Comparison of ENCODE assay signal across 17 cellular contexts in the genomic region with DNA sequence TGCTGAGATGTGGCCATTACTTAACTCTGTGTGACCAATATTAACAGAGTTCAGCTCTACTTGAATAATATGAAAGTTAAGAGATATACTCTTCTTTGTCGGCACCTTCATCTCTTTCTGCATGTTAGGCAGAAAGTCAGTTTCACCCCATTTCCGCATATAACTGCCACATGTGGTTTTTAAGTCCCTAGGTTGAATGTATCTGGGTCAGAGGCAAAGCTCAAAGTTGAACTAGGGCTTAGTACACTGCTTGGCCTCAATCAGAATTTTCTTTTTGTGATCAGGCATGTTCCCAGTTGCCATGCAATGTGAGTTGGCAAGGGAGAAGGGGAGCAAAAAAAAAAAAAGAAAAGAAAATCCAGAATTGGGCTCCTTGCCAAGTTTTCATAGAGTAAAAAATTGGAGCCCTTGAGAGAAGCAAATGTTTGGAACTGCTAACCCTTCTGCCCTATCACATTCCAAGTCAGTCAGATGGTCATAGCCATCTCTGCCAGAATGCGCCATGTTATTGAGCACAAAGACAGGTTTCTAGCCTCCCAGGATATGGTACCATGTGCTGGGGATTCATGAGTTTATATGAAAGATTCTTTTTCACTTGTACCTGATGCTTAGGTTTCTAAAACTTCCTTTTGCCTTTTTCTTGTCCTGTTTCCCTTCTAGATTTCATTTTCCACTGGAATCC.
A peak's percentile ranks its signal among the peaks of the same experiment; 100 is the strongest.
DNase-seq lines count a peak whose midpoint lies in the region; TF ChIP-seq lines count a peak whose summit lies in the region.
"Had no signal": no experiment of that assay in that cellular context is flagged by ENCODE, and none has a peak within 500 bp of the region (broad histone marks: within the 10 kb centered on the region; RNA-seq: fewer than 3 reads in every experiment).

No MANE protein-coding gene starts in this region.

- TF ChIP-seq CTCF in glutamatergic neuron (IDR thresholded peaks at IDR 0.05; ENCODE audit: partially characterized antibody, unreplicated experiment) = no peak

- H3K9me3 Mint-ChIP-seq in activated naive CD8-positive, alpha-beta T cell (ENCODE audit: low read depth) = peaks cover 10% of the 10 kb centered on the region
- peaks cover 4% of the 10 kb centered on the region for H3K9me3 Mint-ChIP-seq in activated naive CD8-positive, alpha-beta T cell treated with anti-CD3 and anti-CD28 coated beads for 36 hours
- H3K9me3 Mint-ChIP-seq in activated T-helper 2 cell treated with anti-CD3 and anti-CD28 coated beads, Interferon-gamma antibody, Interleukin-2, Interleukin-4, amounts not matched to agents 10 μg/mL and 5 μg/mL and 100 μg/mL, durations not matched to agents 14 hours and 24 hours and 36 hours = peaks cover 71% of the 10 kb centered on the region
- no peaks in the 10 kb centered on the region for H3K9me3 Mint-ChIP-seq in glutamatergic neuron (ENCODE audit: unreplicated experiment)

- intact Hi-C loops in activated T-helper 2 cell treated with anti-CD3 and anti-CD28 coated beads, Interferon-gamma antibody, Interleukin-2, Interleukin-4, amounts not matched to agents 10 μg/mL and 5 μg/mL and 100 μg/mL, durations not matched to agents 14 hours and 24 hours and 36 hours (cut with micrococcal nuclease) = loop anchor here (2.0 to 10.0 kb wide), 2 partner anchors 31 to 121 kb away; no protein-coding TSS in a partner anchor

- H3K4me1 Mint-ChIP-seq in activated naive CD8-positive, alpha-beta T cell (ENCODE audit: low read depth) = peaks cover 6% of the 10 kb centered on the region
- H3K4me1 Mint-ChIP-seq in activated naive CD8-positive, alpha-beta T cell treated with anti-CD3 and anti-CD28 coated beads for 36 hours = no peaks in the 10 kb centered on the region
- peaks cover 22% of the 10 kb centered on the region for H3K4me1 Mint-ChIP-seq in activated T-helper 2 cell treated with anti-CD3 and anti-CD28 coated beads, Interferon-gamma antibody, Interleukin-2, Interleukin-4, amounts not matched to agents 10 μg/mL and 5 μg/mL and 100 μg/mL, durations not matched to agents 14 hours and 24 hours and 36 hours (ENCODE audit: low read depth)
- H3K4me1 Mint-ChIP-seq in glutamatergic neuron (ENCODE audit: low read depth, unreplicated experiment) = no peaks in the 10 kb centered on the region
- H3K4me1 Mint-ChIP-seq: activated CD4-positive, alpha-beta T cell treated with anti-CD3 and anti-CD28 coated beads, Interleukin-2, amount 10 ng/mL, durations not matched to agents 7 days and 5 days; endodermal cell; neural progenitor cell had no signal

- peaks cover 2% of the 10 kb centered on the region for H3K36me3 Mint-ChIP-seq in activated naive CD8-positive, alpha-beta T cell
- no peaks in the 10 kb centered on the region for H3K36me3 Mint-ChIP-seq in activated naive CD8-positive, alpha-beta T cell treated with anti-CD3 and anti-CD28 coated beads for 36 hours
- H3K36me3 Mint-ChIP-seq in activated T-helper 2 cell treated with anti-CD3 and anti-CD28 coated beads, Interferon-gamma antibody, Interleukin-2, Interleukin-4, amounts not matched to agents 10 μg/mL and 5 μg/mL and 100 μg/mL, durations not matched to agents 14 hours and 24 hours and 36 hours (ENCODE audit: low read depth) = peaks cover 53% of the 10 kb centered on the region
- H3K36me3 Mint-ChIP-seq in glutamatergic neuron (ENCODE audit: unreplicated experiment) = no peaks in the 10 kb centered on the region
- H3K36me3 Mint-ChIP-seq: neural progenitor cell had no signal

- no peak for DNase-seq in activated naive CD8-positive, alpha-beta T cell treated with anti-CD3 and anti-CD28 coated beads for 36 hours
- DNase-seq in NCI-H1105 treated with DMSO at 0.1 percent for 48 hours (lab: John Stamatoyannopoulos, UW) = peak; percentile 47
- peak; percentile 9 for DNase-seq in activated T-helper 2 cell treated with anti-CD3 and anti-CD28 coated beads, Interferon-gamma antibody, Interleukin-2, Interleukin-4, amounts not matched to agents 10 μg/mL and 5 μg/mL and 100 μg/mL, durations not matched to agents 14 hours and 24 hours and 36 hours (ENCODE audit: low spot score)
- no peak for DNase-seq in activated CD4-positive, CD25-positive, alpha-beta regulatory T cell treated with anti-CD3 and anti-CD28 coated beads, Interleukin-2, amount 50 U/mL, for 72 hours
- DNase-seq in glutamatergic neuron = no peak
- no peak for DNase-seq in NCI-H82 (lab: John Stamatoyannopoulos, UW)
- DNase-seq: activated CD4-positive, alpha-beta T cell treated with anti-CD3 and anti-CD28 coated beads, Interleukin-2, amount 10 ng/mL, durations not matched to agents 7 days and 5 days; activated naive CD4-positive, alpha-beta T cell treated with anti-CD3 and anti-CD28 coated beads for 36 hours; activated T-cell treated with anti-CD3 and anti-CD28 coated beads, Interleukin-2, amount 50 U/mL, for 1 hour; endodermal cell; midbrain; NCI-H1436; NCI-H2171; NCI-H526 treated with DMSO at 0.1 percent for 48 hours; stimulated activated CD8-positive, alpha-beta memory T cell treated with anti-CD3 and anti-CD28 coated beads, Interleukin-4, amount 100 ng/mL, for 48 hours had no signal

- no peaks in the 10 kb centered on the region for H3K27me3 Mint-ChIP-seq in activated naive CD8-positive, alpha-beta T cell
- no peaks in the 10 kb centered on the region for H3K27me3 Mint-ChIP-seq in activated naive CD8-positive, alpha-beta T cell treated with anti-CD3 and anti-CD28 coated beads for 36 hours
- no peaks in the 10 kb centered on the region for H3K27me3 Mint-ChIP-seq in activated T-helper 2 cell treated with anti-CD3 and anti-CD28 coated beads, Interferon-gamma antibody, Interleukin-2, Interleukin-4, amounts not matched to agents 10 μg/mL and 5 μg/mL and 100 μg/mL, durations not matched to agents 14 hours and 24 hours and 36 hours (ENCODE audit: low read depth)
- H3K27me3 Mint-ChIP-seq in glutamatergic neuron (ENCODE audit: unreplicated experiment) = no peaks in the 10 kb centered on the region
- H3K27me3 Mint-ChIP-seq: activated CD4-positive, alpha-beta T cell treated with anti-CD3 and anti-CD28 coated beads, Interleukin-2, amount 10 ng/mL, durations not matched to agents 7 days and 5 days had no signal

- H3K27ac Mint-ChIP-seq in activated naive CD8-positive, alpha-beta T cell = peak overlapping the region; percentile 61
- H3K27ac Mint-ChIP-seq in activated naive CD8-positive, alpha-beta T cell treated with anti-CD3 and anti-CD28 coated beads for 36 hours = no peak overlapping the region
- H3K27ac Mint-ChIP-seq in activated T-helper 2 cell treated with anti-CD3 and anti-CD28 coated beads, Interferon-gamma antibody, Interleukin-2, Interleukin-4, amounts not matched to agents 10 μg/mL and 5 μg/mL and 100 μg/mL, durations not matched to agents 14 hours and 24 hours and 36 hours = peak overlapping the region; percentile 80
- H3K27ac Mint-ChIP-seq in glutamatergic neuron (ENCODE audit: unreplicated experiment) = no peak overlapping the region
- H3K27ac Mint-ChIP-seq: activated CD4-positive, alpha-beta T cell treated with anti-CD3 and anti-CD28 coated beads, Interleukin-2, amount 10 ng/mL, durations not matched to agents 7 days and 5 days; activated naive CD4-positive, alpha-beta T cell treated with anti-CD3 and anti-CD28 coated beads for 36 hours; endodermal cell; neural progenitor cell had no signal

- no peak overlapping the region for H3K4me3 Mint-ChIP-seq in activated naive CD8-positive, alpha-beta T cell
- no peak overlapping the region for H3K4me3 Mint-ChIP-seq in activated naive CD8-positive, alpha-beta T cell treated with anti-CD3 and anti-CD28 coated beads for 36 hours
- H3K4me3 Mint-ChIP-seq in activated T-helper 2 cell treated with anti-CD3 and anti-CD28 coated beads, Interferon-gamma antibody, Interleukin-2, Interleukin-4, amounts not matched to agents 10 μg/mL and 5 μg/mL and 100 μg/mL, durations not matched to agents 14 hours and 24 hours and 36 hours (ENCODE audit: low read depth) = no peak overlapping the region
- H3K4me3 Mint-ChIP-seq in glutamatergic neuron (ENCODE audit: unreplicated experiment) = no peak overlapping the region
- H3K4me3 Mint-ChIP-seq: activated CD4-positive, alpha-beta T cell treated with anti-CD3 and anti-CD28 coated beads, Interleukin-2, amount 10 ng/mL, durations not matched to agents 7 days and 5 days; activated naive CD4-positive, alpha-beta T cell treated with anti-CD3 and anti-CD28 coated beads for 36 hours; endodermal cell; neural progenitor cell had no signal

Comparison
In these comparisons a context has a peak if more than half of its experiments do, and no peak if none do; other contexts are left out.
1. H3K27ac Mint-ChIP-seq: peak in activated naive CD8-positive, alpha-beta T cell (single experiment) and activated T-helper 2 cell treated with anti-CD3 and anti-CD28 coated beads, Interferon-gamma antibody, Interleukin-2, Interleukin-4, amounts not matched to agents 10 μg/mL and 5 μg/mL and 100 μg/mL, durations not matched to agents 14 hours and 24 hours and 36 hours (single experiment); none in activated naive CD8-positive, alpha-beta T cell treated with anti-CD3 and anti-CD28 coated beads for 36 hours (single experiment) and glutamatergic neuron (single experiment).
2. DNase-seq: peak in NCI-H1105 treated with DMSO at 0.1 percent for 48 hours (single experiment) and activated T-helper 2 cell treated with anti-CD3 and anti-CD28 coated beads, Interferon-gamma antibody, Interleukin-2, Interleukin-4, amounts not matched to agents 10 μg/mL and 5 μg/mL and 100 μg/mL, durations not matched to agents 14 hours and 24 hours and 36 hours (single experiment); none in activated naive CD8-positive, alpha-beta T cell treated with anti-CD3 and anti-CD28 coated beads for 36 hours (single experiment), activated CD4-positive, CD25-positive, alpha-beta regulatory T cell treated with anti-CD3 and anti-CD28 coated beads, Interleukin-2, amount 50 U/mL, for 72 hours (single experiment), glutamatergic neuron (single experiment) and NCI-H82 (single experiment).